ENCODE assay signal across 1 cellular context in the genomic region with DNA sequence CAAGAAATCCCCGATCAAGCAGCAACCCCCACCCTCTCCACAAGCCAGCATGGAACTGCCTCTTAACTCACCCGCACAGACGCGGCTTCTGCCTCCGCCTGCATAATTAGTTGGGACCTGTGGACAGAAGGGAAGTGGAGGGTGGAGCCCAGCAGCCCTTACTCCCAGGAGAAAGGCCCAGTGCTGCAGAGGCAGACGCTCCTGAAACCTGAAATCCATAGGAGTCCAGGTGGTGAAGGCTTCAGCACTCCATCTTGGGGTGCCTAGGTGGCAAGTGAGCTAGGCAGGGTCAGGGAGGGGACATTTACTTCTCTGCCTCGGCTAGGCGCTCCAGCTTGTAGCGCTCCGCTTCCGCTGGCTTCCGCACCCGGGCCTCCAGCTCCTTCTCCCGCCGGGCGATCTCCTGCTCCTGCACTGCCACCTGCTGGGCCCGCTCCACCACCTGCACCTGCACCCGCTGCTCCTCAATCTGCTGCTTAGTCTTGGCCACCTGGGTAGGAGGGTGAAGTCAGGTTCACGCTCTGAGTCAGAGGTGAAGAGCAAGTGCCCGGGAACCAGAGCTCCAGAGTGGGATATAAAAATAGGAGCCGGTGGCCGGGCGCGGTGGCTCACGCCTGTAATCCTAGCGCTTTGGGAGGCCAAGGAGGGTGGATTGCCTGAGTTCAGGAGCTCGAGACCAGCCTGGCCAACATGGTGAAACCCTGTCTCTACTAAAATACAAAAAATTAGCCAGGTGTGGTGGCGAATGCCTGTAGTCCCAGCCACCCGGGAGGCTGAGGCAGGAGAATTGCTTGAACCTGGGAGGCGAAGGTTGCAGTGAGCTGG.
TF ChIP-seq lines count a peak whose summit lies in the region.

No MANE protein-coding gene starts in this region.

TF ChIP-seq in HEK293, 187 proteins besides CTCF, POLR2A, EP300 and RAD21 (continued from another document and continues in another):
- TF ChIP-seq, protein P1, sequence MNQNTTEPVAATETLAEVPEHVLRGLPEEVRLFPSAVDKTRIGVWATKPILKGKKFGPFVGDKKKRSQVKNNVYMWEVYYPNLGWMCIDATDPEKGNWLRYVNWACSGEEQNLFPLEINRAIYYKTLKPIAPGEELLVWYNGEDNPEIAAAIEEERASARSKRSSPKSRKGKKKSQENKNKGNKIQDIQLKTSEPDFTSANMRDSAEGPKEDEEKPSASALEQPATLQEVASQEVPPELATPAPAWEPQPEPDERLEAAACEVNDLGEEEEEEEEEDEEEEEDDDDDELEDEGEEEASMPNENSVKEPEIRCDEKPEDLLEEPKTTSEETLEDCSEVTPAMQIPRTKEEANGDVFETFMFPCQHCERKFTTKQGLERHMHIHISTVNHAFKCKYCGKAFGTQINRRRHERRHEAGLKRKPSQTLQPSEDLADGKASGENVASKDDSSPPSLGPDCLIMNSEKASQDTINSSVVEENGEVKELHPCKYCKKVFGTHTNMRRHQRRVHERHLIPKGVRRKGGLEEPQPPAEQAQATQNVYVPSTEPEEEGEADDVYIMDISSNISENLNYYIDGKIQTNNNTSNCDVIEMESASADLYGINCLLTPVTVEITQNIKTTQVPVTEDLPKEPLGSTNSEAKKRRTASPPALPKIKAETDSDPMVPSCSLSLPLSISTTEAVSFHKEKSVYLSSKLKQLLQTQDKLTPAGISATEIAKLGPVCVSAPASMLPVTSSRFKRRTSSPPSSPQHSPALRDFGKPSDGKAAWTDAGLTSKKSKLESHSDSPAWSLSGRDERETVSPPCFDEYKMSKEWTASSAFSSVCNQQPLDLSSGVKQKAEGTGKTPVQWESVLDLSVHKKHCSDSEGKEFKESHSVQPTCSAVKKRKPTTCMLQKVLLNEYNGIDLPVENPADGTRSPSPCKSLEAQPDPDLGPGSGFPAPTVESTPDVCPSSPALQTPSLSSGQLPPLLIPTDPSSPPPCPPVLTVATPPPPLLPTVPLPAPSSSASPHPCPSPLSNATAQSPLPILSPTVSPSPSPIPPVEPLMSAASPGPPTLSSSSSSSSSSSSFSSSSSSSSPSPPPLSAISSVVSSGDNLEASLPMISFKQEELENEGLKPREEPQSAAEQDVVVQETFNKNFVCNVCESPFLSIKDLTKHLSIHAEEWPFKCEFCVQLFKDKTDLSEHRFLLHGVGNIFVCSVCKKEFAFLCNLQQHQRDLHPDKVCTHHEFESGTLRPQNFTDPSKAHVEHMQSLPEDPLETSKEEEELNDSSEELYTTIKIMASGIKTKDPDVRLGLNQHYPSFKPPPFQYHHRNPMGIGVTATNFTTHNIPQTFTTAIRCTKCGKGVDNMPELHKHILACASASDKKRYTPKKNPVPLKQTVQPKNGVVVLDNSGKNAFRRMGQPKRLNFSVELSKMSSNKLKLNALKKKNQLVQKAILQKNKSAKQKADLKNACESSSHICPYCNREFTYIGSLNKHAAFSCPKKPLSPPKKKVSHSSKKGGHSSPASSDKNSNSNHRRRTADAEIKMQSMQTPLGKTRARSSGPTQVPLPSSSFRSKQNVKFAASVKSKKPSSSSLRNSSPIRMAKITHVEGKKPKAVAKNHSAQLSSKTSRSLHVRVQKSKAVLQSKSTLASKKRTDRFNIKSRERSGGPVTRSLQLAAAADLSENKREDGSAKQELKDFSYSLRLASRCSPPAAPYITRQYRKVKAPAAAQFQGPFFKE (tag by site-specific recombination; IDR thresholded peaks at IDR 0.05; ENCODE audit: borderline replicate concordance): no peak
- TF ChIP-seq ZNF791 (tag by site-specific recombination; IDR thresholded peaks at IDR 0.05): no peak
- TF ChIP-seq, protein P2, sequence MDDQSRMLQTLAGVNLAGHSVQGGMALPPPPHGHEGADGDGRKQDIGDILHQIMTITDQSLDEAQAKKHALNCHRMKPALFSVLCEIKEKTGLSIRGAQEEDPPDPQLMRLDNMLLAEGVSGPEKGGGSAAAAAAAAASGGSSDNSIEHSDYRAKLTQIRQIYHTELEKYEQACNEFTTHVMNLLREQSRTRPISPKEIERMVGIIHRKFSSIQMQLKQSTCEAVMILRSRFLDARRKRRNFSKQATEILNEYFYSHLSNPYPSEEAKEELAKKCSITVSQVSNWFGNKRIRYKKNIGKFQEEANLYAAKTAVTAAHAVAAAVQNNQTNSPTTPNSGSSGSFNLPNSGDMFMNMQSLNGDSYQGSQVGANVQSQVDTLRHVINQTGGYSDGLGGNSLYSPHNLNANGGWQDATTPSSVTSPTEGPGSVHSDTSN (CRISPR knock-in tag; IDR thresholded peaks at IDR 0.05): no peak
- no peak for TF ChIP-seq ZNF221 (tag by site-specific recombination; IDR thresholded peaks at IDR 0.05; ENCODE audit: borderline replicate concordance)
- TF ChIP-seq ZNF223 (tag by site-specific recombination; IDR thresholded peaks at IDR 0.05): 0 out of 2 replicates have a peak, but pooled peaks have one; percentile 45
- TF ChIP-seq ZIC2 (tag by site-specific recombination; IDR thresholded peaks at IDR 0.05): peak; percentile 94
- no peak; the same call in 1 of the 2 replicates for TF ChIP-seq ZNF121 (tag by site-specific recombination; IDR thresholded peaks at IDR 0.05)
- TF ChIP-seq BCL11A (tag by site-specific recombination; IDR thresholded peaks at IDR 0.05; ENCODE audit: low read depth): 0 out of 2 replicates have a peak, but pooled peaks have one; percentile 35
- no peak for TF ChIP-seq ZSCAN16 (tag by site-specific recombination; IDR thresholded peaks at IDR 0.05)
- TF ChIP-seq, protein P3, sequence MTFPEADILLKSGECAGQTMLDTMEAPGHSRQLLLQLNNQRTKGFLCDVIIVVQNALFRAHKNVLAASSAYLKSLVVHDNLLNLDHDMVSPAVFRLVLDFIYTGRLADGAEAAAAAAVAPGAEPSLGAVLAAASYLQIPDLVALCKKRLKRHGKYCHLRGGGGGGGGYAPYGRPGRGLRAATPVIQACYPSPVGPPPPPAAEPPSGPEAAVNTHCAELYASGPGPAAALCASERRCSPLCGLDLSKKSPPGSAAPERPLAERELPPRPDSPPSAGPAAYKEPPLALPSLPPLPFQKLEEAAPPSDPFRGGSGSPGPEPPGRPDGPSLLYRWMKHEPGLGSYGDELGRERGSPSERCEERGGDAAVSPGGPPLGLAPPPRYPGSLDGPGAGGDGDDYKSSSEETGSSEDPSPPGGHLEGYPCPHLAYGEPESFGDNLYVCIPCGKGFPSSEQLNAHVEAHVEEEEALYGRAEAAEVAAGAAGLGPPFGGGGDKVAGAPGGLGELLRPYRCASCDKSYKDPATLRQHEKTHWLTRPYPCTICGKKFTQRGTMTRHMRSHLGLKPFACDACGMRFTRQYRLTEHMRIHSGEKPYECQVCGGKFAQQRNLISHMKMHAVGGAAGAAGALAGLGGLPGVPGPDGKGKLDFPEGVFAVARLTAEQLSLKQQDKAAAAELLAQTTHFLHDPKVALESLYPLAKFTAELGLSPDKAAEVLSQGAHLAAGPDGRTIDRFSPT (tag by site-specific recombination; IDR thresholded peaks at IDR 0.05): 0 out of 2 replicates have a peak, but pooled peaks have one; percentile 12
- TF ChIP-seq, protein P4, sequence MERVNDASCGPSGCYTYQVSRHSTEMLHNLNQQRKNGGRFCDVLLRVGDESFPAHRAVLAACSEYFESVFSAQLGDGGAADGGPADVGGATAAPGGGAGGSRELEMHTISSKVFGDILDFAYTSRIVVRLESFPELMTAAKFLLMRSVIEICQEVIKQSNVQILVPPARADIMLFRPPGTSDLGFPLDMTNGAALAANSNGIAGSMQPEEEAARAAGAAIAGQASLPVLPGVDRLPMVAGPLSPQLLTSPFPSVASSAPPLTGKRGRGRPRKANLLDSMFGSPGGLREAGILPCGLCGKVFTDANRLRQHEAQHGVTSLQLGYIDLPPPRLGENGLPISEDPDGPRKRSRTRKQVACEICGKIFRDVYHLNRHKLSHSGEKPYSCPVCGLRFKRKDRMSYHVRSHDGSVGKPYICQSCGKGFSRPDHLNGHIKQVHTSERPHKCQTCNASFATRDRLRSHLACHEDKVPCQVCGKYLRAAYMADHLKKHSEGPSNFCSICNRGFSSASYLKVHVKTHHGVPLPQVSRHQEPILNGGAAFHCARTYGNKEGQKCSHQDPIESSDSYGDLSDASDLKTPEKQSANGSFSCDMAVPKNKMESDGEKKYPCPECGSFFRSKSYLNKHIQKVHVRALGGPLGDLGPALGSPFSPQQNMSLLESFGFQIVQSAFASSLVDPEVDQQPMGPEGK (tag by site-specific recombination; IDR thresholded peaks at IDR 0.05): peak; percentile 33; the same call in 1 of the 2 replicates
- TF ChIP-seq, protein P5, sequence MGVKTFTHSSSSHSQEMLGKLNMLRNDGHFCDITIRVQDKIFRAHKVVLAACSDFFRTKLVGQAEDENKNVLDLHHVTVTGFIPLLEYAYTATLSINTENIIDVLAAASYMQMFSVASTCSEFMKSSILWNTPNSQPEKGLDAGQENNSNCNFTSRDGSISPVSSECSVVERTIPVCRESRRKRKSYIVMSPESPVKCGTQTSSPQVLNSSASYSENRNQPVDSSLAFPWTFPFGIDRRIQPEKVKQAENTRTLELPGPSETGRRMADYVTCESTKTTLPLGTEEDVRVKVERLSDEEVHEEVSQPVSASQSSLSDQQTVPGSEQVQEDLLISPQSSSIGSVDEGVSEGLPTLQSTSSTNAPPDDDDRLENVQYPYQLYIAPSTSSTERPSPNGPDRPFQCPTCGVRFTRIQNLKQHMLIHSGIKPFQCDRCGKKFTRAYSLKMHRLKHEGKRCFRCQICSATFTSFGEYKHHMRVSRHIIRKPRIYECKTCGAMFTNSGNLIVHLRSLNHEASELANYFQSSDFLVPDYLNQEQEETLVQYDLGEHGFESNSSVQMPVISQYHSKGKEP (tag by site-specific recombination; IDR thresholded peaks at IDR 0.05): no peak
- no peak for TF ChIP-seq GLI4 (tag by site-specific recombination; IDR thresholded peaks at IDR 0.05)
- peak; percentile 61; the same call in 1 of the 2 replicates for TF ChIP-seq SCRT1 (tag by site-specific recombination; IDR thresholded peaks at IDR 0.05; ENCODE audit: borderline replicate concordance)
- peak; percentile 46; the same call in 1 of the 2 replicates for TF ChIP-seq ZNF629 (tag by site-specific recombination; IDR thresholded peaks at IDR 0.05)
- TF ChIP-seq, protein P6, sequence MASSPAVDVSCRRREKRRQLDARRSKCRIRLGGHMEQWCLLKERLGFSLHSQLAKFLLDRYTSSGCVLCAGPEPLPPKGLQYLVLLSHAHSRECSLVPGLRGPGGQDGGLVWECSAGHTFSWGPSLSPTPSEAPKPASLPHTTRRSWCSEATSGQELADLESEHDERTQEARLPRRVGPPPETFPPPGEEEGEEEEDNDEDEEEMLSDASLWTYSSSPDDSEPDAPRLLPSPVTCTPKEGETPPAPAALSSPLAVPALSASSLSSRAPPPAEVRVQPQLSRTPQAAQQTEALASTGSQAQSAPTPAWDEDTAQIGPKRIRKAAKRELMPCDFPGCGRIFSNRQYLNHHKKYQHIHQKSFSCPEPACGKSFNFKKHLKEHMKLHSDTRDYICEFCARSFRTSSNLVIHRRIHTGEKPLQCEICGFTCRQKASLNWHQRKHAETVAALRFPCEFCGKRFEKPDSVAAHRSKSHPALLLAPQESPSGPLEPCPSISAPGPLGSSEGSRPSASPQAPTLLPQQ (tag by site-specific recombination; IDR thresholded peaks at IDR 0.05): peak; percentile 53; the same call in 1 of the 2 replicates
- peak; percentile 40; the same call in 1 of the 2 replicates for TF ChIP-seq ZBTB8A (tag by site-specific recombination; IDR thresholded peaks at IDR 0.05)
- TF ChIP-seq ZNF24 (tag by site-specific recombination; IDR thresholded peaks at IDR 0.05): 0 out of 2 replicates have a peak, but pooled peaks have one; percentile 23
- TF ChIP-seq SP7 (tag by site-specific recombination; IDR thresholded peaks at IDR 0.05): peak; percentile 58; the same call in 1 of the 2 replicates
- TF ChIP-seq KLF9 (tag by site-specific recombination; IDR thresholded peaks at IDR 0.05; ENCODE audit: low read depth): no peak
- no peak for TF ChIP-seq YY1 (tag by site-specific recombination; IDR thresholded peaks at IDR 0.05)
- TF ChIP-seq ZNF747 (tag by site-specific recombination; IDR thresholded peaks at IDR 0.05): no peak
- TF ChIP-seq SP2 (tag by site-specific recombination; IDR thresholded peaks at IDR 0.05): no peak
- TF ChIP-seq ZNF501 (tag by site-specific recombination; IDR thresholded peaks at IDR 0.05): peak; percentile 47; the same call in 1 of the 2 replicates
- no peak for TF ChIP-seq ZNF473 (tag by site-specific recombination; IDR thresholded peaks at IDR 0.05)
- no peak for TF ChIP-seq ZNF549 (tag by site-specific recombination; IDR thresholded peaks at IDR 0.05)
- TF ChIP-seq ZNF112 (tag by site-specific recombination; IDR thresholded peaks at IDR 0.05): no peak
- TF ChIP-seq ZEB2 (tag by site-specific recombination; IDR thresholded peaks at IDR 0.05): peak; percentile 48; the same call in 1 of the 2 replicates
- TF ChIP-seq, protein P7, sequence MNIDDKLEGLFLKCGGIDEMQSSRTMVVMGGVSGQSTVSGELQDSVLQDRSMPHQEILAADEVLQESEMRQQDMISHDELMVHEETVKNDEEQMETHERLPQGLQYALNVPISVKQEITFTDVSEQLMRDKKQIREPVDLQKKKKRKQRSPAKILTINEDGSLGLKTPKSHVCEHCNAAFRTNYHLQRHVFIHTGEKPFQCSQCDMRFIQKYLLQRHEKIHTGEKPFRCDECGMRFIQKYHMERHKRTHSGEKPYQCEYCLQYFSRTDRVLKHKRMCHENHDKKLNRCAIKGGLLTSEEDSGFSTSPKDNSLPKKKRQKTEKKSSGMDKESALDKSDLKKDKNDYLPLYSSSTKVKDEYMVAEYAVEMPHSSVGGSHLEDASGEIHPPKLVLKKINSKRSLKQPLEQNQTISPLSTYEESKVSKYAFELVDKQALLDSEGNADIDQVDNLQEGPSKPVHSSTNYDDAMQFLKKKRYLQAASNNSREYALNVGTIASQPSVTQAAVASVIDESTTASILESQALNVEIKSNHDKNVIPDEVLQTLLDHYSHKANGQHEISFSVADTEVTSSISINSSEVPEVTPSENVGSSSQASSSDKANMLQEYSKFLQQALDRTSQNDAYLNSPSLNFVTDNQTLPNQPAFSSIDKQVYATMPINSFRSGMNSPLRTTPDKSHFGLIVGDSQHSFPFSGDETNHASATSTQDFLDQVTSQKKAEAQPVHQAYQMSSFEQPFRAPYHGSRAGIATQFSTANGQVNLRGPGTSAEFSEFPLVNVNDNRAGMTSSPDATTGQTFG (tag by site-specific recombination; IDR thresholded peaks at IDR 0.05; ENCODE audit: borderline replicate concordance): no peak
- TF ChIP-seq ZNF132 (tag by site-specific recombination; IDR thresholded peaks at IDR 0.05; ENCODE audit: borderline replicate concordance): no peak
- peak; percentile 97 for TF ChIP-seq OSR2 (tag by site-specific recombination; IDR thresholded peaks at IDR 0.05)
- TF ChIP-seq ZNF391 (tag by site-specific recombination; IDR thresholded peaks at IDR 0.05; ENCODE audit: borderline replicate concordance, low read depth): peak; percentile 41; the same call in 1 of the 2 replicates
- peak; percentile 80 for TF ChIP-seq SCRT2 (tag by site-specific recombination; IDR thresholded peaks at IDR 0.05)
- TF ChIP-seq, protein P8, sequence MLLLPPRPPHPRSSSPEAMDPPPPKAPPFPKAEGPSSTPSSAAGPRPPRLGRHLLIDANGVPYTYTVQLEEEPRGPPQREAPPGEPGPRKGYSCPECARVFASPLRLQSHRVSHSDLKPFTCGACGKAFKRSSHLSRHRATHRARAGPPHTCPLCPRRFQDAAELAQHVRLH (tag by site-specific recombination; IDR thresholded peaks at IDR 0.05): no peak
- TF ChIP-seq ZNF785 (tag by site-specific recombination; IDR thresholded peaks at IDR 0.05): no peak
- peak; percentile 74; the same call in 1 of the 2 replicates for TF ChIP-seq ZNF2 (tag by site-specific recombination; IDR thresholded peaks at IDR 0.05)
- no peak for TF ChIP-seq MYNN (tag by site-specific recombination; IDR thresholded peaks at IDR 0.05; ENCODE audit: borderline replicate concordance)
- TF ChIP-seq ZNF843 (tag by site-specific recombination; IDR thresholded peaks at IDR 0.05): 0 out of 2 replicates have a peak, but pooled peaks have one; percentile 9
